ENCODE assay signal across 1 cellular context in genomic region chr11:28099715-28100114, GRCh38.
TF ChIP-seq lines count a peak whose summit lies in the region.

No MANE protein-coding gene starts in this region.

TF ChIP-seq in K562, 482 proteins besides CTCF, POLR2A, EP300 and RAD21:
- TF ChIP-seq NCOA6 (IDR thresholded peaks at IDR 0.05) (no peak), FOXP4 (CRISPR knock-in tag; IDR thresholded peaks at IDR 0.05; ENCODE audit: borderline replicate concordance) (no peak), CREM (IDR thresholded peaks at IDR 0.05; ENCODE audit: low read depth) (no peak), CBFA2T3 (IDR thresholded peaks at IDR 0.05) (no peak), MNT (conservative IDR thresholded peaks at IDR 0.05) (no peak), ZNF165 (CRISPR knock-in tag; IDR thresholded peaks at IDR 0.05; ENCODE audit: borderline replicate concordance) (no peak), MEF2D (tag; conservative IDR thresholded peaks at IDR 0.05; ENCODE audit: low read depth) (no peak), SETDB1 (IDR thresholded peaks at IDR 0.05; ENCODE audit: low read length) (no peak), HDAC1 (IDR thresholded peaks at IDR 0.05) (no peak), CUX1 (CRISPR knock-in tag; IDR thresholded peaks at IDR 0.05) (no peak), PBX2 (CRISPR knock-in tag; IDR thresholded peaks at IDR 0.05; ENCODE audit: low read depth) (no peak), PBX2 (tag; conservative IDR thresholded peaks at IDR 0.05; ENCODE audit: low read depth) (no peak), ZNF512 (tag; IDR thresholded peaks at IDR 0.05) (no peak), TEAD1 (CRISPR knock-in tag; IDR thresholded peaks at IDR 0.05) (no peak)
- TF ChIP-seq, protein P1, sequence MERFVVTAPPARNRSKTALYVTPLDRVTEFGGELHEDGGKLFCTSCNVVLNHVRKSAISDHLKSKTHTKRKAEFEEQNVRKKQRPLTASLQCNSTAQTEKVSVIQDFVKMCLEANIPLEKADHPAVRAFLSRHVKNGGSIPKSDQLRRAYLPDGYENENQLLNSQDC (CRISPR knock-in tag; IDR thresholded peaks at IDR 0.05), result no peak
- TF ChIP-seq, protein P2, sequence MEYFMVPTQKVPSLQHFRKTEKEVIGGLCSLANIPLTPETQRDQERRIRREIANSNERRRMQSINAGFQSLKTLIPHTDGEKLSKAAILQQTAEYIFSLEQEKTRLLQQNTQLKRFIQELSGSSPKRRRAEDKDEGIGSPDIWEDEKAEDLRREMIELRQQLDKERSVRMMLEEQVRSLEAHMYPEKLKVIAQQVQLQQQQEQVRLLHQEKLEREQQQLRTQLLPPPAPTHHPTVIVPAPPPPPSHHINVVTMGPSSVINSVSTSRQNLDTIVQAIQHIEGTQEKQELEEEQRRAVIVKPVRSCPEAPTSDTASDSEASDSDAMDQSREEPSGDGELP (CRISPR knock-in tag; IDR thresholded peaks at IDR 0.05; ENCODE audit: borderline replicate concordance), result no peak
